In genomic region chr1:151964510-151964909, GRCh38 we compare ENCODE assay signal across 18 cellular contexts. TPM values are rescaled to one million over a fixed set of nuclear protein-coding genes. Genes with fewer than 3 reads are reported as not detected.
A peak's percentile ranks its signal among the peaks of the same experiment; 100 is the strongest.
DNase-seq lines count a peak whose midpoint lies in the region; ATAC-seq and TF ChIP-seq lines count a peak whose summit lies in the region.
"Had no signal": no experiment of that assay in that cellular context is flagged by ENCODE, and none has a peak within 500 bp of the region (broad histone marks: within the 10 kb centered on the region; RNA-seq: fewer than 3 reads in every experiment).

No MANE protein-coding gene starts in this region.

- H2AFZ ChIP-seq in neuronal stem cell (ENCODE audit: low read length) = no peak overlapping the region

- no peak overlapping the region for H3K14ac ChIP-seq in neuronal stem cell (ENCODE audit: low read length)

- TF ChIP-seq CTCF in left ventricle myocardium inferior (IDR thresholded peaks at IDR 0.05; ENCODE audit: borderline replicate concordance) (no peak), RWPE1 (conservative IDR thresholded peaks at IDR 0.05; ENCODE audit: low read depth) (no peak)

- H3K36me3 ChIP-seq in left ventricle myocardium inferior (no peaks in the 10 kb centered on the region), neuronal stem cell (replicated peaks in 1 of 2; ENCODE audit: control insufficient read depth in 2 of 2, insufficient read depth in 2 of 2, low read length in 2 of 2) (no peaks in the 10 kb centered on the region)
- H3K36me3 ChIP-seq: BLaER1 had no signal

- no peak overlapping the region for H3K23ac ChIP-seq in neuronal stem cell (ENCODE audit: low read depth, low read length, poor library complexity)

- H3K79me1 ChIP-seq in neuronal stem cell (ENCODE audit: low read depth, low read length) = no peaks in the 10 kb centered on the region

- no peak overlapping the region for H2BK12ac ChIP-seq in neuronal stem cell (ENCODE audit: low read length)

- no peak overlapping the region for H2BK5ac ChIP-seq in neuronal stem cell (ENCODE audit: low read length)

- H2BK120ac ChIP-seq in neuronal stem cell (ENCODE audit: low read depth, low read length) = no peak overlapping the region

- H3K9me3 ChIP-seq in left ventricle myocardium inferior (replicated peaks) (no peaks in the 10 kb centered on the region), neuronal stem cell (replicated peaks in 1 of 2; ENCODE audit: control insufficient read depth in 2 of 2, insufficient read depth in 1 of 2, low read depth in 1 of 2, low read length in 2 of 2) (no peaks in the 10 kb centered on the region)
- H3K9me3 ChIP-seq: A549, BLaER1 had no signal

- H2AK5ac ChIP-seq in neuronal stem cell (ENCODE audit: low read depth, low read length) = no peak overlapping the region

- H3K4ac ChIP-seq in neuronal stem cell (ENCODE audit: low read length) = no peak overlapping the region

- WGBS in neuronal stem cell (ENCODE audit: extremely low coverage in 2 of 2, insufficient read length in 2 of 2, insufficient replicate concordance in 1 of 2), 2 donors = no CpG with 5 or more reads among the region's 2 CpGs

- POLR2A ChIA-PET in RWPE1 (lab: Yijun Ruan, JAX; ENCODE audit: low non-redundant PET) = no interaction called here

- CTCF ChIA-PET in RWPE1 (lab: Yijun Ruan, JAX) = interaction anchor here (0.6 to 0.9 kb wide), 2 partner anchors 28 to 38 kb away, joined by 3 read pairs; no protein-coding TSS in a partner anchor

- no peak for DNase-seq in left ventricle myocardium inferior
- no peak for DNase-seq in left ventricle myocardium superior
- peak; percentile 74 for DNase-seq in myocyte (ENCODE audit: low read depth)
- DNase-seq in neuronal stem cell (ENCODE audit: low spot score) = no peak
- no peak for DNase-seq in RWPE1 (ENCODE audit: low spot score)
- DNase-seq: CD4-positive, alpha-beta memory T cell; DMS153; DMS79; GDM1; GOT3; H7; HFFc6 had no signal

- H3K27me3 ChIP-seq in left ventricle myocardium inferior (ENCODE audit: low read depth) (no peaks in the 10 kb centered on the region), neuronal stem cell (ENCODE audit: control insufficient read depth in 3 of 3, insufficient read depth in 3 of 3, low read depth in 1 of 3, low read length in 3 of 3) (peaks cover 0 to 7% (median 0%) of the 10 kb centered on the region in 3 experiments)
- H3K27me3 ChIP-seq: BLaER1 had no signal

- no peak overlapping the region for H3K9ac ChIP-seq in neuronal stem cell (ENCODE audit: low read depth, low read length, poor library complexity)
- H3K9ac ChIP-seq: BLaER1 had no signal

- no peak overlapping the region for H3K18ac ChIP-seq in neuronal stem cell (ENCODE audit: low read length)

- ATAC-seq in left ventricle myocardium superior (no peak), esophagus mucosa (peak; percentile 43), HG02938 (IDR thresholded peaks at IDR 0.05; ENCODE audit: unreplicated experiment) (no peak)
- ATAC-seq: A549, HCT116 had no signal

- H4K91ac ChIP-seq in neuronal stem cell (ENCODE audit: low read depth, low read length, poor library complexity) = no peak overlapping the region

- H3K4me2 ChIP-seq in neuronal stem cell (ENCODE audit: insufficient read depth, low read length, poor library complexity, severe bottlenecking) = no peak overlapping the region
- H3K4me2 ChIP-seq: A549, BLaER1 had no signal

- intact Hi-C loops in left ventricle myocardium inferior (cut with micrococcal nuclease) = no loop called here
- intact Hi-C loops in left ventricle myocardium superior (cut with micrococcal nuclease) = no loop called here

- H3K4me1 ChIP-seq in left ventricle myocardium inferior = peaks cover 45% of the 10 kb centered on the region
- no peaks in the 10 kb centered on the region for H3K4me1 ChIP-seq in neuronal stem cell (ENCODE audit: control insufficient read depth in 2 of 2, insufficient read depth in 1 of 2, low read depth in 1 of 2, low read length in 2 of 2)

- H3K27ac ChIP-seq in left ventricle myocardium inferior (replicated peaks) (peak overlapping the region; percentile 73), neuronal stem cell (replicated peaks; ENCODE audit: low read length) (no peak overlapping the region), RWPE1 (no peak overlapping the region)
- H3K27ac ChIP-seq: 22Rv1, A549, BLaER1 had no signal

- no peak overlapping the region for H2BK15ac ChIP-seq in neuronal stem cell (ENCODE audit: low read length)

- H4K8ac ChIP-seq in neuronal stem cell (ENCODE audit: low read depth, low read length) = no peak overlapping the region

- no peak overlapping the region for H3K4me3 ChIP-seq in left ventricle myocardium inferior
- no peak overlapping the region for H3K4me3 ChIP-seq in neuronal stem cell (ENCODE audit: low read length in 2 of 2)
- H3K4me3 ChIP-seq: A549, BLaER1 had no signal

RNA-seq across cellular contexts. Expression of gene S100A10, which starts 29.1 kb away (rescaled TPM):
- 186 TPM for total RNA-seq in left ventricle myocardium inferior
- 201 TPM for total RNA-seq in left ventricle myocardium superior
- 1,355 TPM for total RNA-seq in esophagus mucosa
- 31.6 and 36.0 TPM in 2 replicates for total RNA-seq in myocyte
- 328 TPM for polyA plus RNA-seq in myocyte (2012)
- polyA plus RNA-seq in neuronal stem cell (2013, experiment 1 of 2) = 3.4 TPM
- polyA plus RNA-seq in neuronal stem cell (2013, experiment 2 of 2) = 3.2 TPM

RNA-seq across cellular contexts. Expression of gene THEM4, which starts 55.2 kb away (rescaled TPM):
- total RNA-seq in left ventricle myocardium inferior (15.8 TPM), left ventricle myocardium superior (16.6 TPM), esophagus mucosa (4.8 TPM), myocyte (12.2 and 12.8 TPM in 2 replicates)
- polyA plus RNA-seq in myocyte (2012) = 10.4 TPM
- polyA plus RNA-seq in neuronal stem cell (2013, experiment 1 of 2) = 9.2 TPM
- 9.8 TPM for polyA plus RNA-seq in neuronal stem cell (2013, experiment 2 of 2)
